In the genomic region with DNA sequence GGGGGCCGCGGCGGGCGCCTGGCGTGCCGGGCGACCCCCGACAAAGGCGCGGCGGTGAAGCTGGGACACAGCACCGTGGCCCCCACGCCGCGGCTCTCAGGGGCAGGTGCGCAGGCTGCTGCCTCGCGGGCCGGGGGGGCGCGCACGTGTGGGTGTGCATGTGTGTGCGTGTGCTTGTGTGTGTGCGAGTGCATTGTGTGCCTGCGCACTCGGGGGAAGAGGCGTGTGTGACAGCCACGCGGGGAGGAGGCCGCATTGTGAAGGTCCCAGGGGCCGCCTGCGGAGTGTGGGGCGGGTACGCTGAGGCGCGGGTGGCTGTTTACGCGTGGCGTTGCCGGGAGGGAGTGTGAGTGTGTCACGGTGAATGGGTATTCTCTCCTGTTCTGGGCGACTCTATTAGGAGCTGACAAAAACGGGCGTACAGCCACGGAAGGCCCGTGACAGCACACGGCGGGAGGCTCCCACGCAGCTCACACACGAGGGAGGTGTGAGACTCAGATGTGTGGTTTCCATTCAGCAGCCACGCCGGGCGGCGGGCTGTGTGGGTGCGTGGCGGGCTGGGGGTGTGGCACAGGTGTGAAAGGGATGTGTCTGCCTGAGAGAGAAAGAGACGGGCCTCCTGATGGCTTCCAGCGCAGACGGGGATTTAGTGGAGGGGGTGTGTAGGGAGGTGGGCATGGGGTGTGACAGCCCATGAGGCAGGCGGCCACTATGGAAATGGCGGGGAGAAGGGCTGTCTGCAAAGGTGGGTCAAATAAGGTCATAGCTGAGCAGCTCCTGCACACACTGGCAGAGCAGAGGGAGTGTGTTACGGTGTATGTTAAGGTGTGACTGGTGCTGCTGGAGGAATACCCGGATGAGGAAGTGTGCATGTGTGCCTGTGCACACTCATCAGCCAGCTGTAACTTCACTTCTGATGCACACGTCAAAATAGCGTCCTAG, we compare ENCODE assay signal across 2 cellular contexts.
TF ChIP-seq lines count a peak whose summit lies in the region.

No MANE protein-coding gene starts in this region.

TF ChIP-seq in A549, 52 proteins besides CTCF, POLR2A, EP300 and RAD21:
- TF ChIP-seq RNF2 (IDR thresholded peaks at IDR 0.05; ENCODE audit: borderline replicate concordance, low read depth) (no peak), ZC3H11A (IDR thresholded peaks at IDR 0.05) (no peak), ZNF302 (CRISPR knock-in tag; IDR thresholded peaks at IDR 0.05) (no peak), POLR2AphosphoS2 (conservative IDR thresholded peaks at IDR 0.05; ENCODE audit: low read length) (no peak)
- TF ChIP-seq, protein P1, sequence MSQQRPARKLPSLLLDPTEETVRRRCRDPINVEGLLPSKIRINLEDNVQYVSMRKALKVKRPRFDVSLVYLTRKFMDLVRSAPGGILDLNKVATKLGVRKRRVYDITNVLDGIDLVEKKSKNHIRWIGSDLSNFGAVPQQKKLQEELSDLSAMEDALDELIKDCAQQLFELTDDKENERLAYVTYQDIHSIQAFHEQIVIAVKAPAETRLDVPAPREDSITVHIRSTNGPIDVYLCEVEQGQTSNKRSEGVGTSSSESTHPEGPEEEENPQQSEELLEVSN (IDR thresholded peaks at IDR 0.05; ENCODE audit: borderline replicate concordance, low read depth), result no peak
- TF ChIP-seq, protein P2, sequence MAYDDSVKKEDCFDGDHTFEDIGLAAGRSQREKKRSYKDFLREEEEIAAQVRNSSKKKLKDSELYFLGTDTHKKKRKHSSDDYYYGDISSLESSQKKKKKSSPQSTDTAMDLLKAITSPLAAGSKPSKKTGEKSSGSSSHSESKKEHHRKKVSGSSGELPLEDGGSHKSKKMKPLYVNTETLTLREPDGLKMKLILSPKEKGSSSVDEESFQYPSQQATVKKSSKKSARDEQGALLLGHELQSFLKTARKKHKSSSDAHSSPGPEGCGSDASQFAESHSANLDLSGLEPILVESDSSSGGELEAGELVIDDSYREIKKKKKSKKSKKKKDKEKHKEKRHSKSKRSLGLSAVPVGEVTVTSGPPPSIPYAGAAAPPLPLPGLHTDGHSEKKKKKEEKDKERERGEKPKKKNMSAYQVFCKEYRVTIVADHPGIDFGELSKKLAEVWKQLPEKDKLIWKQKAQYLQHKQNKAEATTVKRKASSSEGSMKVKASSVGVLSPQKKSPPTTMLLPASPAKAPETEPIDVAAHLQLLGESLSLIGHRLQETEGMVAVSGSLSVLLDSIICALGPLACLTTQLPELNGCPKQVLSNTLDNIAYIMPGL (CRISPR knock-in tag; IDR thresholded peaks at IDR 0.05; ENCODE audit: borderline replicate concordance), result no peak

TF ChIP-seq in HepG2, 621 proteins besides CTCF, POLR2A, EP300 and RAD21 (continues in another document):
- TF ChIP-seq, protein P3, sequence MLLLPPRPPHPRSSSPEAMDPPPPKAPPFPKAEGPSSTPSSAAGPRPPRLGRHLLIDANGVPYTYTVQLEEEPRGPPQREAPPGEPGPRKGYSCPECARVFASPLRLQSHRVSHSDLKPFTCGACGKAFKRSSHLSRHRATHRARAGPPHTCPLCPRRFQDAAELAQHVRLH (CRISPR knock-in tag; IDR thresholded peaks at IDR 0.05; ENCODE audit: borderline replicate concordance, low read depth), result no peak
- TF ChIP-seq PLRG1 (conservative IDR thresholded peaks at IDR 0.05) (no peak), ZNF225 (CRISPR knock-in tag; IDR thresholded peaks at IDR 0.05) (0 out of 2 replicates have a peak, but pooled peaks have one; percentile 34), GABPB1 (CRISPR knock-in tag; IDR thresholded peaks at IDR 0.05) (peak; percentile 31; the same call in 1 of the 2 replicates), ZNF430 (CRISPR knock-in tag; IDR thresholded peaks at IDR 0.05) (0 out of 2 replicates have a peak, but pooled peaks have one; percentile 51), CHCHD3 (CRISPR knock-in tag; IDR thresholded peaks at IDR 0.05) (0 out of 2 replicates have a peak, but pooled peaks have one; percentile 53), PRMT3 (CRISPR knock-in tag; IDR thresholded peaks at IDR 0.05; ENCODE audit: borderline replicate concordance, low read depth) (no peak), ZNF672 (CRISPR knock-in tag; IDR thresholded peaks at IDR 0.05) (0 out of 2 replicates have a peak, but pooled peaks have one; percentile 52), TBL1XR1 (IDR thresholded peaks at IDR 0.05; ENCODE audit: borderline replicate concordance, low read length, partially characterized antibody) (no peak), GABPA (IDR thresholded peaks at IDR 0.05; ENCODE audit: low read depth, low read length) (0 out of 2 replicates have a peak, but pooled peaks have one; percentile 2), GABPA (CRISPR knock-in tag; IDR thresholded peaks at IDR 0.05; ENCODE audit: low read depth) (no peak), ZNF383 (CRISPR knock-in tag; IDR thresholded peaks at IDR 0.05; ENCODE audit: borderline replicate concordance) (no peak), MZF1 (CRISPR knock-in tag; IDR thresholded peaks at IDR 0.05; ENCODE audit: borderline replicate concordance) (no peak), ZNF589 (CRISPR knock-in tag; conservative IDR thresholded peaks at IDR 0.05) (peak; percentile 3; the same call in 1 of the 2 replicates), ZNF569 (CRISPR knock-in tag; IDR thresholded peaks at IDR 0.05; ENCODE audit: borderline replicate concordance) (no peak), ZNF468 (CRISPR knock-in tag; IDR thresholded peaks at IDR 0.05) (no peak), ISX (CRISPR knock-in tag; conservative IDR thresholded peaks at IDR 0.05) (no peak), MAZ (IDR thresholded peaks at IDR 0.05; ENCODE audit: borderline replicate concordance, low read depth, low read length) (no peak), MAZ (CRISPR knock-in tag; IDR thresholded peaks at IDR 0.05; ENCODE audit: low read depth) (0 out of 2 replicates have a peak, but pooled peaks have one; percentile 18), FIP1L1 (IDR thresholded peaks at IDR 0.05; ENCODE audit: borderline replicate concordance, insufficient read depth, low read depth, low read length) (no peak), ZFX (CRISPR knock-in tag; IDR thresholded peaks at IDR 0.05; ENCODE audit: low read depth) (0 out of 2 replicates have a peak, but pooled peaks have one; percentile 15), ZNF562 (CRISPR knock-in tag; IDR thresholded peaks at IDR 0.05; ENCODE audit: borderline replicate concordance) (no peak), TOE1 (CRISPR knock-in tag; IDR thresholded peaks at IDR 0.05) (no peak), YEATS4 (CRISPR knock-in tag; IDR thresholded peaks at IDR 0.05; ENCODE audit: borderline replicate concordance) (no peak), HNRNPLL (IDR thresholded peaks at IDR 0.05; ENCODE audit: low read depth, low read length, poor library complexity, severe bottlenecking) (peak; percentile 17), TGIF2 (CRISPR knock-in tag; IDR thresholded peaks at IDR 0.05) (peak; percentile 47; the same call in 1 of the 2 replicates), HOXA3 (CRISPR knock-in tag; IDR thresholded peaks at IDR 0.05) (peak; percentile 56; the same call in 1 of the 2 replicates), ZNF282 (IDR thresholded peaks at IDR 0.05; ENCODE audit: partially characterized antibody) (no peak), ZNF572 (CRISPR knock-in tag; IDR thresholded peaks at IDR 0.05) (no peak), RBAK (CRISPR knock-in tag; IDR thresholded peaks at IDR 0.05) (no peak), ZFY (CRISPR knock-in tag; IDR thresholded peaks at IDR 0.05) (0 out of 2 replicates have a peak, but pooled peaks have one; percentile 20), GATAD2A (CRISPR knock-in tag; IDR thresholded peaks at IDR 0.05) (no peak), ZNF263 (CRISPR knock-in tag; IDR thresholded peaks at IDR 0.05) (peak; percentile 31; the same call in 1 of the 2 replicates), GLI4 (CRISPR knock-in tag; IDR thresholded peaks at IDR 0.05; ENCODE audit: borderline replicate concordance) (no peak), TP53 (CRISPR knock-in tag; conservative IDR thresholded peaks at IDR 0.05) (no peak), ZNF496 (CRISPR knock-in tag; IDR thresholded peaks at IDR 0.05; ENCODE audit: insufficient replicate concordance) (no peak), ZNF333 (CRISPR knock-in tag; IDR thresholded peaks at IDR 0.05; ENCODE audit: borderline replicate concordance) (no peak), MYC (CRISPR knock-in tag; IDR thresholded peaks at IDR 0.05; ENCODE audit: borderline replicate concordance) (peak; percentile 57), KDM2A (CRISPR knock-in tag; IDR thresholded peaks at IDR 0.05; ENCODE audit: borderline replicate concordance, low read depth) (0 out of 2 replicates have a peak, but pooled peaks have one; percentile 30)
- TF ChIP-seq, protein P4, sequence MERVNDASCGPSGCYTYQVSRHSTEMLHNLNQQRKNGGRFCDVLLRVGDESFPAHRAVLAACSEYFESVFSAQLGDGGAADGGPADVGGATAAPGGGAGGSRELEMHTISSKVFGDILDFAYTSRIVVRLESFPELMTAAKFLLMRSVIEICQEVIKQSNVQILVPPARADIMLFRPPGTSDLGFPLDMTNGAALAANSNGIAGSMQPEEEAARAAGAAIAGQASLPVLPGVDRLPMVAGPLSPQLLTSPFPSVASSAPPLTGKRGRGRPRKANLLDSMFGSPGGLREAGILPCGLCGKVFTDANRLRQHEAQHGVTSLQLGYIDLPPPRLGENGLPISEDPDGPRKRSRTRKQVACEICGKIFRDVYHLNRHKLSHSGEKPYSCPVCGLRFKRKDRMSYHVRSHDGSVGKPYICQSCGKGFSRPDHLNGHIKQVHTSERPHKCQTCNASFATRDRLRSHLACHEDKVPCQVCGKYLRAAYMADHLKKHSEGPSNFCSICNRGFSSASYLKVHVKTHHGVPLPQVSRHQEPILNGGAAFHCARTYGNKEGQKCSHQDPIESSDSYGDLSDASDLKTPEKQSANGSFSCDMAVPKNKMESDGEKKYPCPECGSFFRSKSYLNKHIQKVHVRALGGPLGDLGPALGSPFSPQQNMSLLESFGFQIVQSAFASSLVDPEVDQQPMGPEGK (CRISPR knock-in tag; IDR thresholded peaks at IDR 0.05), result 0 out of 2 replicates have a peak, but pooled peaks have one; percentile 22
- TF ChIP-seq, protein P5, sequence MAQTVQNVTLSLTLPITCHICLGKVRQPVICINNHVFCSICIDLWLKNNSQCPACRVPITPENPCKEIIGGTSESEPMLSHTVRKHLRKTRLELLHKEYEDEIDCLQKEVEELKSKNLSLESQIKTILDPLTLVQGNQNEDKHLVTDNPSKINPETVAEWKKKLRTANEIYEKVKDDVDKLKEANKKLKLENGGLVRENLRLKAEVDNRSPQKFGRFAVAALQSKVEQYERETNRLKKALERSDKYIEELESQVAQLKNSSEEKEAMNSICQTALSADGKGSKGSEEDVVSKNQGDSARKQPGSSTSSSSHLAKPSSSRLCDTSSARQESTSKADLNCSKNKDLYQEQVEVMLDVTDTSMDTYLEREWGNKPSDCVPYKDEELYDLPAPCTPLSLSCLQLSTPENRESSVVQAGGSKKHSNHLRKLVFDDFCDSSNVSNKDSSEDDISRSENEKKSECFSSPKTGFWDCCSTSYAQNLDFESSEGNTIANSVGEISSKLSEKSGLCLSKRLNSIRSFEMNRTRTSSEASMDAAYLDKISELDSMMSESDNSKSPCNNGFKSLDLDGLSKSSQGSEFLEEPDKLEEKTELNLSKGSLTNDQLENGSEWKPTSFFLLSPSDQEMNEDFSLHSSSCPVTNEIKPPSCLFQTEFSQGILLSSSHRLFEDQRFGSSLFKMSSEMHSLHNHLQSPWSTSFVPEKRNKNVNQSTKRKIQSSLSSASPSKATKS (CRISPR knock-in tag; IDR thresholded peaks at IDR 0.05), result no peak
- TF ChIP-seq, protein P6, sequence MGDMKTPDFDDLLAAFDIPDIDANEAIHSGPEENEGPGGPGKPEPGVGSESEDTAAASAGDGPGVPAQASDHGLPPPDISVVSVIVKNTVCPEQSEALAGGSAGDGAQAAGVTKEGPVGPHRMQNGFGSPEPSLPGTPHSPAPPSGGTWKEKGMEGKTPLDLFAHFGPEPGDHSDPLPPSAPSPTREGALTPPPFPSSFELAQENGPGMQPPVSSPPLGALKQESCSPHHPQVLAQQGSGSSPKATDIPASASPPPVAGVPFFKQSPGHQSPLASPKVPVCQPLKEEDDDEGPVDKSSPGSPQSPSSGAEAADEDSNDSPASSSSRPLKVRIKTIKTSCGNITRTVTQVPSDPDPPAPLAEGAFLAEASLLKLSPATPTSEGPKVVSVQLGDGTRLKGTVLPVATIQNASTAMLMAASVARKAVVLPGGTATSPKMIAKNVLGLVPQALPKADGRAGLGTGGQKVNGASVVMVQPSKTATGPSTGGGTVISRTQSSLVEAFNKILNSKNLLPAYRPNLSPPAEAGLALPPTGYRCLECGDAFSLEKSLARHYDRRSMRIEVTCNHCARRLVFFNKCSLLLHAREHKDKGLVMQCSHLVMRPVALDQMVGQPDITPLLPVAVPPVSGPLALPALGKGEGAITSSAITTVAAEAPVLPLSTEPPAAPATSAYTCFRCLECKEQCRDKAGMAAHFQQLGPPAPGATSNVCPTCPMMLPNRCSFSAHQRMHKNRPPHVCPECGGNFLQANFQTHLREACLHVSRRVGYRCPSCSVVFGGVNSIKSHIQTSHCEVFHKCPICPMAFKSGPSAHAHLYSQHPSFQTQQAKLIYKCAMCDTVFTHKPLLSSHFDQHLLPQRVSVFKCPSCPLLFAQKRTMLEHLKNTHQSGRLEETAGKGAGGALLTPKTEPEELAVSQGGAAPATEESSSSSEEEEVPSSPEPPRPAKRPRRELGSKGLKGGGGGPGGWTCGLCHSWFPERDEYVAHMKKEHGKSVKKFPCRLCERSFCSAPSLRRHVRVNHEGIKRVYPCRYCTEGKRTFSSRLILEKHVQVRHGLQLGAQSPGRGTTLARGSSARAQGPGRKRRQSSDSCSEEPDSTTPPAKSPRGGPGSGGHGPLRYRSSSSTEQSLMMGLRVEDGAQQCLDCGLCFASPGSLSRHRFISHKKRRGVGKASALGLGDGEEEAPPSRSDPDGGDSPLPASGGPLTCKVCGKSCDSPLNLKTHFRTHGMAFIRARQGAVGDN (CRISPR knock-in tag; IDR thresholded peaks at IDR 0.05), result peak; percentile 63
- TF ChIP-seq, protein P7, sequence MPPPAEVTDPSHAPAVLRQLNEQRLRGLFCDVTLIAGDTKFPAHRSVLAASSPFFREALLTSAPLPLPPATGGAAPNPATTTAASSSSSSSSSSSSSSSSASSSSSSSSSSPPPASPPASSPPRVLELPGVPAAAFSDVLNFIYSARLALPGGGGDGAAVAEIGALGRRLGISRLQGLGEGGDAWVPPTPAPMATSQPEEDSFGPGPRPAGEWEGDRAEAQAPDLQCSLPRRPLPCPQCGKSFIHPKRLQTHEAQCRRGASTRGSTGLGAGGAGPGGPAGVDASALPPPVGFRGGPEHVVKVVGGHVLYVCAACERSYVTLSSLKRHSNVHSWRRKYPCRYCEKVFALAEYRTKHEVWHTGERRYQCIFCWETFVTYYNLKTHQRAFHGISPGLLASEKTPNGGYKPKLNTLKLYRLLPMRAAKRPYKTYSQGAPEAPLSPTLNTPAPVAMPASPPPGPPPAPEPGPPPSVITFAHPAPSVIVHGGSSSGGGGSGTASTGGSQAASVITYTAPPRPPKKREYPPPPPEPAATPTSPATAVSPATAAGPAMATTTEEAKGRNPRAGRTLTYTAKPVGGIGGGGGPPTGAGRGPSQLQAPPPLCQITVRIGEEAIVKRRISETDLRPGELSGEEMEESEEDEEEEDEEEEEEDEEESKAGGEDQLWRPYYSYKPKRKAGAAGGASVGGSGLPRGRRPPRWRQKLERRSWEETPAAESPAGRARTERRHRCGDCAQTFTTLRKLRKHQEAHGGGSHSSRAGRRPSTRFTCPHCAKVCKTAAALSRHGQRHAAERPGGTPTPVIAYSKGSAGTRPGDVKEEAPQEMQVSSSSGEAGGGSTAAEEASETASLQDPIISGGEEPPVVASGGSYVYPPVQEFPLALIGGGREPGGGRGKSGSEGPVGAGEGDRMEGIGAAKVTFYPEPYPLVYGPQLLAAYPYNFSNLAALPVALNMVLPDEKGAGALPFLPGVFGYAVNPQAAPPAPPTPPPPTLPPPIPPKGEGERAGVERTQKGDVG (CRISPR knock-in tag; IDR thresholded peaks at IDR 0.05; ENCODE audit: borderline replicate concordance), result peak; percentile 82; the same call in 1 of the 2 replicates
